In the genomic region with DNA sequence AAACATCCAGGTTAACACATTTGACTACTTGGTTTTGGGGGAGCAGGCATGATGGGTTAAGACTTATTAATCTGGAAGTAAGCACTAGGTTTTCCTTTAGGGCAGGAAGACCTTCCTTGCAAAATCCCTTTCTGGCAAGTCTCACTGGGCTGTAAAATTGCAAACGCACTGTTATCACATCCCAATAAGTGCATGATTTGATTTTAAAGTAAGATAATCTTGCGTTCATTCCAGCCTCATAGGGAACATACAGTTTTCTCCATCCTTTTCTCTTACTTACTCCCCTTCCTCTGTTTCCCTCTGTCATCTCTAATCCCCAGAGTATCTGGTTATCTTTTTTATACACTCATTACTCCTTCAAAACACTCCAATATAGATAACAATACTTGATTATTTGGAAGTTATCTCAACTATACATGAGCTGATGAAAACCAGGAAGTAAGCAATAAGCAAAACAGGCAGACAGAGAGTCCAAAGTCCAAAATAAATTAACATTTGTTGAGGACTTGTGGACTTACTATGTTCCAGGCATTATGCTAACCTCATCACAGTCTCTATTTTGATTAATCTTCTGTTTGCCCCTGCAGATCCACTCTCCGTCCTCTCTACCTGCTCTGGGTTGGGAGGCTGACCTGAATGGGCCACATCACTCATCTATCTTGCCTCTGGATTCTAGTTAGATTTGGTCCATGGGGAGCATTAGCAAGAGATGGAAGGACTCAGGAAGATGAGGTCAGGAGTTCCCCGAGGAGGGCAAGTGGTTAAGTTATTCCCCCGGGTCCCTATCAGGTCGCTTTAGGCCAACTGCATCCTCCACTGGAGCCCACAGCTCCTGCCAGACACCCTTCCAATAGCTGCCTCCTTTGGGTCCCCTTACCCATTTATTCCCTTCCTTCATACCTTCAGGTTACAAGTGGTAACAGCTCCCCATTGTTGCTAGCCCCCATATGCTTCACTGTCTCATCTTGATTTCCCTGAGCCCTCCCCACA, we compare ENCODE assay signal across 9 cellular contexts.
DNase-seq lines count a peak whose midpoint lies in the region; ATAC-seq and TF ChIP-seq lines count a peak whose summit lies in the region.
"Had no signal": no experiment of that assay in that cellular context is flagged by ENCODE, and none has a peak within 500 bp of the region (broad histone marks: within the 10 kb centered on the region; RNA-seq: fewer than 3 reads in every experiment).

No MANE protein-coding gene starts in this region.

- DNase-seq in stimulated activated naive CD8-positive, alpha-beta T cell treated with anti-CD3 and anti-CD28 coated beads, Interleukin-15, Interleukin-2, amounts not matched to agents 100 U/mL and 50 U/mL, for 24 hours: no peak
- peak; percentile 16 to 18 for DNase-seq in activated T-cell treated with anti-CD3 and anti-CD28 coated beads, Interleukin-2, amount 50 U/mL, for 48 hours
- DNase-seq in mucosa of descending colon (no peak), AG20443 (ENCODE audit: low spot score) (no peak), cerebellum (ENCODE audit: low spot score) (no peak), 8988T (no peak)

- intact Hi-C loops in mucosa of descending colon (cut with DNase I, micrococcal nuclease): loop anchor here (5.0 to 10.0 kb wide), 3 partner anchors 38 to 68 kb away; partner anchors contain the start of gene IRF1 (in 1 of the 2)

- peaks cover 38% of the 10 kb centered on the region for H3K36me3 Mint-ChIP-seq in stimulated activated naive CD8-positive, alpha-beta T cell treated with anti-CD3 and anti-CD28 coated beads, Interleukin-15, Interleukin-2, amounts not matched to agents 100 ng/mL and 50 ng/mL, for 24 hours (ENCODE audit: low read depth)

- no peak for TF ChIP-seq CTCF in mucosa of descending colon (IDR thresholded peaks at IDR 0.05)

- H3K4me1 Mint-ChIP-seq in stimulated activated naive CD8-positive, alpha-beta T cell treated with anti-CD3 and anti-CD28 coated beads, Interleukin-15, Interleukin-2, amounts not matched to agents 100 ng/mL and 50 ng/mL, for 24 hours (ENCODE audit: low read depth): peaks cover 97% of the 10 kb centered on the region

- no peaks in the 10 kb centered on the region for H3K9me3 Mint-ChIP-seq in stimulated activated naive CD8-positive, alpha-beta T cell treated with anti-CD3 and anti-CD28 coated beads, Interleukin-15, Interleukin-2, amounts not matched to agents 100 ng/mL and 50 ng/mL, for 24 hours

- peak overlapping the region; percentile 92 for H3K27ac Mint-ChIP-seq in stimulated activated naive CD8-positive, alpha-beta T cell treated with anti-CD3 and anti-CD28 coated beads, Interleukin-15, Interleukin-2, amounts not matched to agents 100 ng/mL and 50 ng/mL, for 24 hours

- ATAC-seq in stimulated activated naive CD8-positive, alpha-beta T cell treated with anti-CD3 and anti-CD28 coated beads, Interleukin-15, Interleukin-2, amounts not matched to agents 100 U/mL and 50 U/mL, for 24 hours: no peak
- ATAC-seq in mucosa of descending colon: peak; percentile 13
- no peak for ATAC-seq in GM18909 (IDR thresholded peaks at IDR 0.05; ENCODE audit: poor library complexity, unreplicated experiment)

- H3K36me3 ChIP-seq in mucosa of descending colon (ENCODE audit: low read depth): no peaks in the 10 kb centered on the region
- H3K36me3 ChIP-seq: ascending aorta had no signal

- H3K9me3 ChIP-seq in mucosa of descending colon: no peaks in the 10 kb centered on the region
- H3K9me3 ChIP-seq: ascending aorta had no signal

- H3K4me1 ChIP-seq in mucosa of descending colon (ENCODE audit: low read depth): peaks cover 89% of the 10 kb centered on the region

- no peak overlapping the region for H3K4me3 ChIP-seq in mucosa of descending colon
- H3K4me3 ChIP-seq: ascending aorta had no signal

- H3K27me3 Mint-ChIP-seq in stimulated activated naive CD8-positive, alpha-beta T cell treated with anti-CD3 and anti-CD28 coated beads, Interleukin-15, Interleukin-2, amounts not matched to agents 100 ng/mL and 50 ng/mL, for 24 hours: no peaks in the 10 kb centered on the region

- no peak overlapping the region for H3K4me3 Mint-ChIP-seq in stimulated activated naive CD8-positive, alpha-beta T cell treated with anti-CD3 and anti-CD28 coated beads, Interleukin-15, Interleukin-2, amounts not matched to agents 100 ng/mL and 50 ng/mL, for 24 hours

Comparison
In these comparisons a context has a peak if more than half of its experiments do, and no peak if none do; other contexts are left out.
1. DNase-seq: peak in activated T-cell treated with anti-CD3 and anti-CD28 coated beads, Interleukin-2, amount 50 U/mL, for 48 hours (2 of 2); none in stimulated activated naive CD8-positive, alpha-beta T cell treated with anti-CD3 and anti-CD28 coated beads, Interleukin-15, Interleukin-2, amounts not matched to agents 100 U/mL and 50 U/mL, for 24 hours (single experiment), mucosa of descending colon (0 of 3), AG20443 (single experiment), cerebellum (single experiment) and 8988T (single experiment).